1 cellular context compared by ENCODE assay signal in the genomic region with DNA sequence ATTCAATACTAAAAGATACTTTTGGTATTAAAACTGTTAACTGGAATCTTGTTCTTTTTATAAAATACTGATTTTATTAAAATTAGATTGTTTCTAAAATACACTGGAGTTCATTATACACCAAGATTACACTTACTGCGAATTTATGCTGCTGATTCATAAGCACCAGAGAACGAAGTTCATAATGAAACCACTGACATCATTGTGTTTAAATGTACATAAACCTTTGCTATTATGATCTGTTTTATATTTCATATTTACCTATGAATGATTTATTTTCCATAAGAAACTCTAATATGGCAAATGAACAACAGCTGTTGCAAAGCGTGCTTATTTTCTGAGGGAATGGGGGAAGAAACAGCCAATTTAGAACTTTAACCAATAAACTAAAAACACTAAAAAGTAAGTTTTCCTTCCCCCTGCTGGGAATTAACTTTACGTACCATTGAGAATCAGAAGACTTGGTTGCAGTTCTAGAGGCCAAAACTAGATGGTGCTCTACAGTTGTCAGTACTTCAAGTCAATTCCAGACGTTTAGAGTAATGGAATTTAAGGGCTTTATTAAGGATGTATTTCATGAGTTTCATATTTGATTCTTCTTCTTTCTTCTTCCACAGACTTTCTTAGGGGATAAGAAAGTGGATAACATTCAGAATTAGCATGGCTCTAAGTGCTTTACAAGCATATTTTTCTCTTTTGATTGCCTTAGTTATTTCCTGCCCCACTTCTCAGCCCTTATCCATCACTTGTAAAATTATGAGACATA.
TF ChIP-seq lines count a peak whose summit lies in the region.

No MANE protein-coding gene starts in this region.

TF ChIP-seq in endothelial cell of umbilical vein, 7 proteins besides CTCF, POLR2A, EP300 and RAD21:
- TF ChIP-seq GATA2 (IDR thresholded peaks at IDR 0.05; ENCODE audit: insufficient read depth, insufficient read length, low read depth, low read length), result no peak
- TF ChIP-seq POLR2AphosphoS5 (IDR thresholded peaks at IDR 0.05; ENCODE audit: insufficient read depth, low read depth, low read length), result no peak
- no peak for TF ChIP-seq EZH2 (IDR thresholded peaks at IDR 0.05; ENCODE audit: borderline replicate concordance, low read depth, low read length, severe bottlenecking)
- no peak for TF ChIP-seq MYC (IDR thresholded peaks at IDR 0.05; ENCODE audit: low read depth, low read length)
- TF ChIP-seq, protein P1, sequence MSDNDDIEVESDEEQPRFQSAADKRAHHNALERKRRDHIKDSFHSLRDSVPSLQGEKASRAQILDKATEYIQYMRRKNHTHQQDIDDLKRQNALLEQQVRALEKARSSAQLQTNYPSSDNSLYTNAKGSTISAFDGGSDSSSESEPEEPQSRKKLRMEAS (IDR thresholded peaks at IDR 0.05; ENCODE audit: insufficient read depth, insufficient read length), result no peak
- TF ChIP-seq FOS (IDR thresholded peaks at IDR 0.05; ENCODE audit: borderline replicate concordance, insufficient read depth, low read length), result no peak
- TF ChIP-seq JUN (IDR thresholded peaks at IDR 0.05; ENCODE audit: borderline replicate concordance, insufficient read depth, insufficient read length, low read depth), result no peak
